8 cellular contexts compared by ENCODE assay signal in the genomic region with DNA sequence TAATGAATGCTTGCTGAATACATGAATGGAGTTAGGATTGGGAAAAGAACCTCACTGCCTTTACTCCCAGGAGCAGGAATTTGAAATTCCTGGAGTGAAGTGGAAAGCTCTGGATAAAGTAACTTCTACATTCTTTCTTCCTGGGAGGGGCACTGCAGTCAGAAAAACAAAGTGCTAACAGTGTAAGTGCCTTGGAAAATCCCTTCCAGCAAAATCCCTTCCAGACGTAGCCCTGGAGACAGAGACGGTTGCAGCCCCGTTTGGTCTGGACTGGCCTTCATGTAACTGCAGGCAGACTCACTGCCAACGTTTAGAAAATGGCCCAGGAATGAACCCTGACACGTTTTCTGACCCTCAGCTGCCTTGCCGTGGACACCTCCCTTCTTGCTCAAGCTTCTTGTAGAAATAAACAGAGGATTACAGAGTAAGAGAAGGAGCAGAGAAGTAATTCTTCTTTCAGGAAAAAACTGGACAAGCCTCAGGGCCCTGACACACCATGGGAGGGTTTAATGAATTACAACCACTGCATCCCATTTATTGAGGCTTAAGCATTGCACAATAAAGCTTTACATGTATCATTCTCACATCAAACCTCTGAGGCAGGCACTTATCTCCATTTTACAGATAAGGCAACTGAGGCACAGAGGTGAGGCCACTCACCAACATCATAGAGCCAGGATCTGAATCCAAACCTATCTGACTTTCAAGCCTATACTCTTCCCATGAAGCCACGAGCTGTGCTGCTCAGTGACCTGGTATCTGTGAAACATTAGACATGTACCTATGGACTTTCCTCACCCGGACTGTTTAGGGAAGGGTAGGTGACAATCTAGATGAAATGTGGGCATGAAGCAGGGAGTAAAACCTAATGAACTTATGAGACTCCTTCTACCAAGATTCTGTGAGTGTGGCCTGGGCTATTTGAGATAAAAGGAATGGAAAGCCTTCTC. TPM values are rescaled to one million over a fixed set of nuclear protein-coding genes. Genes with fewer than 3 reads are reported as not detected.
DNase-seq lines count a peak whose midpoint lies in the region; ATAC-seq and TF ChIP-seq lines count a peak whose summit lies in the region.

No MANE protein-coding gene starts in this region.

- H3K27me3 Mint-ChIP-seq in activated CD4-positive, alpha-beta T cell treated with anti-CD3 and anti-CD28 coated beads for 36 hours, result no peaks in the 10 kb centered on the region

- no peak for ATAC-seq in activated CD4-positive, alpha-beta T cell treated with anti-CD3 and anti-CD28 coated beads for 36 hours
- ATAC-seq in right lobe of liver (peak in 1 of 4 donors; percentile 16), GM18873 (IDR thresholded peaks at IDR 0.05; ENCODE audit: low FRiP score, unreplicated experiment) (no peak)

- POLR2A ChIA-PET in activated CD4-positive, alpha-beta T cell treated with anti-CD3 and anti-CD28 coated beads for 36 hours (lab: Charles Lee), result interaction anchor here (2.2 kb wide), 1 partner anchor 8 kb away, joined by 18 read pairs; a partner anchor contains a TSS

- H3K9me3 Mint-ChIP-seq in activated CD4-positive, alpha-beta T cell treated with anti-CD3 and anti-CD28 coated beads for 36 hours (ENCODE audit: low read depth), result no peaks in the 10 kb centered on the region

- TF ChIP-seq POLR2A in breast epithelium (IDR thresholded peaks at IDR 0.05), result no peak
- no peak for TF ChIP-seq POLR2A in right lobe of liver (IDR thresholded peaks at IDR 0.05)
- TF ChIP-seq POLR2A in testis (IDR thresholded peaks at IDR 0.05), result no peak

- peak overlapping the region; percentile 89 for H3K27ac Mint-ChIP-seq in activated CD4-positive, alpha-beta T cell treated with anti-CD3 and anti-CD28 coated beads for 36 hours

- no peak for DNase-seq in activated CD4-positive, alpha-beta T cell treated with anti-CD3 and anti-CD28 coated beads for 36 hours
- no peak for DNase-seq in activated CD4-positive, alpha-beta T cell treated with anti-CD3 and anti-CD28 coated beads, Interleukin-2, amount 50 U/mL, for 48 hours
- DNase-seq in breast epithelium (ENCODE audit: low spot score in 2 of 2) (peak; percentile 52 to 67), right lobe of liver (no peak), testis (peak; percentile 84), germinal center (ENCODE audit: low spot score) (no peak), LoVo (ENCODE audit: low spot score) (no peak)

- intact Hi-C loops in activated CD4-positive, alpha-beta T cell treated with anti-CD3 and anti-CD28 coated beads for 36 hours (cut with DNase I, micrococcal nuclease), result no loop called here
- intact Hi-C loops in breast epithelium (cut with DNase I; ENCODE audit: low total_unique reads), result no loop called here
- intact Hi-C loops in right lobe of liver (cut with DNase I), result no loop called here
- intact Hi-C loops in testis (cut with DNase I; ENCODE audit: low total_unique reads), result no loop called here

- H3K4me1 ChIP-seq in breast epithelium, result peaks cover 32 to 45% of the 10 kb centered on the region in 2 donors
- H3K4me1 ChIP-seq in right lobe of liver, result peaks cover 0 to 34% (median 0%) of the 10 kb centered on the region in 4 donors
- peaks cover 81% of the 10 kb centered on the region for H3K4me1 ChIP-seq in testis

- H3K36me3 Mint-ChIP-seq in activated CD4-positive, alpha-beta T cell treated with anti-CD3 and anti-CD28 coated beads for 36 hours (ENCODE audit: low read depth), result peaks cover 32% of the 10 kb centered on the region

- H3K27ac ChIP-seq in breast epithelium (peak overlapping the region; percentile 89 to 97), right lobe of liver (peak overlapping the region; percentile 8 to 59 (median 34)), testis (peak overlapping the region; percentile 69 to 88)

- H3K9me3 ChIP-seq in breast epithelium (no peaks in the 10 kb centered on the region), right lobe of liver (no peaks in the 10 kb centered on the region), testis (no peaks in the 10 kb centered on the region)

- H3K4me3 Mint-ChIP-seq in activated CD4-positive, alpha-beta T cell treated with anti-CD3 and anti-CD28 coated beads for 36 hours, result peak overlapping the region; percentile 10

- peaks cover 96% of the 10 kb centered on the region for H3K4me1 Mint-ChIP-seq in activated CD4-positive, alpha-beta T cell treated with anti-CD3 and anti-CD28 coated beads for 36 hours

- H3K36me3 ChIP-seq in breast epithelium (no peaks in the 10 kb centered on the region), right lobe of liver (no peaks in the 10 kb centered on the region), testis (ENCODE audit: low read depth, missing control alignments) (no peaks in the 10 kb centered on the region)

- H3K4me3 ChIP-seq in breast epithelium (peak overlapping the region in 1 of 3 donors; percentile 59), right lobe of liver (no peak overlapping the region), testis (no peak overlapping the region)

- TF ChIP-seq CTCF in breast epithelium (IDR thresholded peaks at IDR 0.05), result no peak
- TF ChIP-seq CTCF in right lobe of liver (IDR thresholded peaks at IDR 0.05), result no peak
- TF ChIP-seq CTCF in testis (IDR thresholded peaks at IDR 0.05), result no peak

- H3K27me3 ChIP-seq in breast epithelium, result no peaks in the 10 kb centered on the region
- no peaks in the 10 kb centered on the region for H3K27me3 ChIP-seq in right lobe of liver
- no peaks in the 10 kb centered on the region for H3K27me3 ChIP-seq in testis

- WGBS in right lobe of liver (ENCODE audit: insufficient coverage, low coverage, low lambda C conversion rate, missing lambda C conversion rate), result 26% methylated on average over 8 of the region's 8 CpGs
- 24 to 35% methylated on average over 8 of the region's 8 CpGs for WGBS in testis, 2 donors

- CTCF ChIA-PET in activated CD4-positive, alpha-beta T cell treated with anti-CD3 and anti-CD28 coated beads for 36 hours (lab: Charles Lee), result interaction anchor here (0.7 to 3.1 kb wide), 12 partner anchors 8 to 209 kb away, joined by 3 to 27 read pairs (median 4); a partner anchor contains a TSS

RNA-seq across cellular contexts. Expression of a gene that starts 7.8 kb away (rescaled TPM):
- 10 to 100 TPM; 20.3 to 21.6 TPM for total RNA-seq in activated CD4-positive, alpha-beta T cell treated with anti-CD3 and anti-CD28 coated beads for 36 hours
- total RNA-seq in breast epithelium, result 10 to 100 TPM; 12.0 to 35.4 (median 20.9) TPM
- 1 to 10 TPM; 2.9 to 9.7 (median 7.7) TPM for total RNA-seq in right lobe of liver
- 10 to 100 TPM; 21.6 to 29.5 TPM for total RNA-seq in testis
- 21.5 TPM for polyA plus RNA-seq in testis (ENCODE audit: insufficient read depth, low read depth, low replicate concordance)

RNA-seq across cellular contexts. Expression of a gene that starts 23.2 kb away (rescaled TPM):
- total RNA-seq in activated CD4-positive, alpha-beta T cell treated with anti-CD3 and anti-CD28 coated beads for 36 hours, result under 1 TPM; 0.60 to 0.64 TPM
- total RNA-seq in breast epithelium (under 1 TPM; 0.16 to 0.98 (median 0.88) TPM), right lobe of liver (1 to 10 TPM in 1 of 6 experiments, under 1 TPM in 3, not detected in 2; 0.10 to 2.9 (median 0.15) TPM), testis (10 to 100 TPM; 10.1 to 14.6 TPM)
- 16.3 TPM for polyA plus RNA-seq in testis (ENCODE audit: insufficient read depth, low read depth, low replicate concordance)

Comparison
In these comparisons a context has a peak if more than half of its experiments do, and no peak if none do; other contexts are left out.
1. DNase-seq: peak in breast epithelium (2 of 2) and testis (single experiment); none in activated CD4-positive, alpha-beta T cell treated with anti-CD3 and anti-CD28 coated beads for 36 hours (single experiment), activated CD4-positive, alpha-beta T cell treated with anti-CD3 and anti-CD28 coated beads, Interleukin-2, amount 50 U/mL, for 48 hours (0 of 2), right lobe of liver (0 of 3), germinal center (single experiment) and LoVo (single experiment).
2. H3K27ac ChIP-seq: peak in every context shown above with its lines; median percentile 93 in breast epithelium; 78 in testis; 34 in right lobe of liver.